ENCODE assay signal across 1 cellular context in the genomic region with DNA sequence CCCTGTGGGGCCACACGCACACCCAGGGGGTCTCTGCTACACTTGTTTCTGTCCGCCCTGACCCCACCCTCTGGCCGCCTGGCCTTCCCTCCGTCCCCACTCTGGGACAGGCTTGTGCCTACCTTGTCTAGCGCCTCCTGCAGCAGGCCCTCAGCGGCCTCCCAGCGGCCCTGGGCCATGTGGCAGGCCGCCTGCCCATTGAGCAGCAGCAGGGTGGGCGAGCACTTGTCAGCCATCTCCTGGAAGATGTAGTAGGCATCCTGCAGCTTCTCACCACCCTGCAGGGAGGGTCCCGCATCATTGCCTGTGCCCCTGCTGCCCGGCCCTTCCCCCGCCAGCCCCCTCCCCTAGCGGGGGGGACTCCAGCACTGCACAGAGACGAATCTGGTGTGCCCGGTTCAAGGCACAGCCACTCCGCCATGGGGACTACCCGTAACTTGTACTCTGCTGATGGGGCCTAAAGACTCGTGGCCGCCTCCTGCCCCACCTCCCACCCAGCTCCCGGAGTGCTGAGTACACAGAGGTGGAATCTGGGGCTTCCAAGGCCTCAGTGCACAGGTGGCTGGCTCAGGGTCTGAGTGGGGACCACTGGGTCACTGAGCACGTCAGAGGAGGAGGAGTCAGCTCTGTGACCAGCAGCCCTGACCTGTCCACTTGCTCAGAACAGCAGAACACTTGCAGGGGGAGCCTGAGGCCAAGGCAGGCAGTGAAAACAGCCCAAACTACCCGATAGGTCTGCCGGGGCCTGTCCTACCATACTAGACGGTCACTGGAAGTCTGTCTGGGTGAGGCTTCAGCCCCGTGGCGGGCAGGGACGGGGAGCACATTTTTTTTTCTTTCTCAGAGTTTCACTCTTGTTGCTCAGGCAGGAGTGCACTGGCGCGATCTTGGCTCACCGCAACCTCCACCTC.
TF ChIP-seq lines count a peak whose summit lies in the region.

No MANE protein-coding gene starts in this region.

TF ChIP-seq in endothelial cell of umbilical vein, 7 proteins besides CTCF, POLR2A, EP300 and RAD21:
- no peak for TF ChIP-seq FOS (IDR thresholded peaks at IDR 0.05; ENCODE audit: borderline replicate concordance, insufficient read depth, low read length)
- TF ChIP-seq POLR2AphosphoS5 (IDR thresholded peaks at IDR 0.05; ENCODE audit: insufficient read depth, low read depth, low read length) = peak; percentile 20
- no peak for TF ChIP-seq MYC (IDR thresholded peaks at IDR 0.05; ENCODE audit: low read depth, low read length)
TF ChIP-seq in endothelial cell of umbilical vein: peak in this region for 1.
